Comparison of ENCODE assay signal across 7 cellular contexts in the genomic region with DNA sequence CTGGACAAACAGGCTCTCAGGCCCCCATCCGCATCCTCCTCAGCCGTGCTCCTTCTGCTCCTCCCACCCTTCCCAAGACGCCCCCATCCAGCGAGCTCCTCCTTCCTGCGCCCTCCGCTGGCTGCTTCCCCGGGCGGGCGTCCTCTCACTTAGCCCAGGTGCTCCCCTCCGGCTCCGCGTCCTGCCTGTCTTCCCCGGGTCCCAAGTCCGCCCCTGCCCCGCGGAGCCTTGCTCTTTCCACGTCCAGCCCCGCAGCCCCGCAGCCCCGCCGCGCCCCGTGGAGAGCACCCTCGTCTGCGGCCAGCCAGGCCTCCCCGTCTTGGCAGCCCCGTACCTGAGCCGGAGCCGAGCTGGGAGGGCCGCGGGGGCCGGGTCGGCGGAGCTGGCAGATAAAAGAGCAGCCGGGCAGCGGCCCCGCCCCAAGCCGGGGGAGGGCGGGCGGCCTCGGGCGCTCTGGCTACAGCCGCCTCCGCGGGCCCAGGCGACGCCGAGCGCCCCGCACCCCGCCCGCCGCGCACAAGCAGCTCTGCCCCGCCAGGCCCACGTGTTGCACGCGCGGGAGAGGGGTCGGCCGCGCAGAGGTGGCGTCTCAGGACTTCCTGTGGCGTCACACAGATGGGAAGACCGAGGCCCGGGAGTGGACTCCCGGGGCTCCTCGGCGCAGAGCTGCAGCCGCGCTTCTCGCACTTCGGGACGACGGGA. TPM values are rescaled to one million over a fixed set of nuclear protein-coding genes. Genes with fewer than 3 reads are reported as not detected.
A peak's percentile ranks its signal among the peaks of the same experiment; 100 is the strongest.
DNase-seq lines count a peak whose midpoint lies in the region; TF ChIP-seq lines count a peak whose summit lies in the region.

PAQR7 (minus strand) TSS at position 555 of the 702 bp plus-strand sequence. CDS start 11,869 bp downstream, outside the sequence.

- CTCF ChIA-PET in activated naive CD4-positive, alpha-beta T cell treated with anti-CD3 and anti-CD28 coated beads, Interleukin-2, amount 10 ng/mL, durations not matched to agents 7 days and 5 days (lab: Charles Lee), result interaction anchor here (1.1 to 1.3 kb wide), 2 partner anchors 13 to 21 kb away, joined by 3 read pairs; no protein-coding TSS in a partner anchor

- no peak within 1 kb of the TSS for H2BK120ac ChIP-seq in neuronal stem cell (ENCODE audit: low read depth, low read length)

- H3K4me2 ChIP-seq in neuronal stem cell (ENCODE audit: insufficient read depth, low read length, poor library complexity, severe bottlenecking), result peak within 1 kb of the TSS; percentile 90

- no peak within 1 kb of the TSS for H3K27ac Mint-ChIP-seq in activated naive CD4-positive, alpha-beta T cell treated with anti-CD3 and anti-CD28 coated beads, Interleukin-2, amount 10 ng/mL, durations not matched to agents 7 days and 5 days

- peaks cover 61% of the 10 kb centered on the region for H3K27me3 Mint-ChIP-seq in activated naive CD4-positive, alpha-beta T cell treated with anti-CD3 and anti-CD28 coated beads, Interleukin-2, amount 10 ng/mL, durations not matched to agents 7 days and 5 days

- H2AFZ ChIP-seq in neuronal stem cell (ENCODE audit: low read length), result peak within 1 kb of the TSS; percentile 94

- H3K18ac ChIP-seq in neuronal stem cell (ENCODE audit: low read length), result peak within 1 kb of the TSS; percentile 96

- peak within 1 kb of the TSS; percentile 77 for H4K91ac ChIP-seq in neuronal stem cell (ENCODE audit: low read depth, low read length, poor library complexity)

- peak within 1 kb of the TSS; percentile 91 for H3K9ac ChIP-seq in neuronal stem cell (ENCODE audit: low read depth, low read length, poor library complexity)

- no peaks in the 10 kb centered on the region for H3K36me3 Mint-ChIP-seq in activated naive CD4-positive, alpha-beta T cell treated with anti-CD3 and anti-CD28 coated beads, Interleukin-2, amount 10 ng/mL, durations not matched to agents 7 days and 5 days

- no peak within 1 kb of the TSS for H2BK12ac ChIP-seq in neuronal stem cell (ENCODE audit: low read length)

- H3K4me1 Mint-ChIP-seq in activated naive CD4-positive, alpha-beta T cell treated with anti-CD3 and anti-CD28 coated beads, Interleukin-2, amount 10 ng/mL, durations not matched to agents 7 days and 5 days, result peaks cover 11% of the 10 kb centered on the region

- H3K36me3 ChIP-seq in SJCRH30 (no peaks in the 10 kb centered on the region), neuronal stem cell (replicated peaks in 1 of 2; ENCODE audit: control insufficient read depth in 2 of 2, insufficient read depth in 2 of 2, low read length in 2 of 2) (peaks cover 0 to 6% of the 10 kb centered on the region in 2 donors), suprapubic skin (no peaks in the 10 kb centered on the region)

- H2AK5ac ChIP-seq in neuronal stem cell (ENCODE audit: low read depth, low read length), result peak within 1 kb of the TSS; percentile 99

- H2BK5ac ChIP-seq in neuronal stem cell (ENCODE audit: low read length), result no peak within 1 kb of the TSS

- peak within 1 kb of the TSS; percentile 92 for H3K23ac ChIP-seq in neuronal stem cell (ENCODE audit: low read depth, low read length, poor library complexity)

- TF ChIP-seq EP300 in suprapubic skin (IDR thresholded peaks at IDR 0.05), result no peak

- H3K27me3 ChIP-seq in SJCRH30, result no peaks in the 10 kb centered on the region; the same call in 1 of the 2 replicates
- peaks cover 0 to 9% (median 0%) of the 10 kb centered on the region in 3 experiments for H3K27me3 ChIP-seq in neuronal stem cell (ENCODE audit: control insufficient read depth in 3 of 3, insufficient read depth in 3 of 3, low read depth in 1 of 3, low read length in 3 of 3)
- no peaks in the 10 kb centered on the region for H3K27me3 ChIP-seq in suprapubic skin

- peak within 1 kb of the TSS; percentile 68 for H3K4ac ChIP-seq in neuronal stem cell (ENCODE audit: low read length)

- H2BK15ac ChIP-seq in neuronal stem cell (ENCODE audit: low read length), result peak within 1 kb of the TSS; percentile 46

- H3K9me3 ChIP-seq in SJCRH30 (replicated peaks) (no peaks in the 10 kb centered on the region), neuronal stem cell (replicated peaks in 1 of 2; ENCODE audit: control insufficient read depth in 2 of 2, insufficient read depth in 1 of 2, low read depth in 1 of 2, low read length in 2 of 2) (no peaks in the 10 kb centered on the region), suprapubic skin (no peaks in the 10 kb centered on the region)

- H3K79me1 ChIP-seq in neuronal stem cell (ENCODE audit: low read depth, low read length), result peaks cover 1% of the 10 kb centered on the region

- peak within 1 kb of the TSS; percentile 75 for H3K14ac ChIP-seq in neuronal stem cell (ENCODE audit: low read length)

- TF ChIP-seq CTCF in suprapubic skin (IDR thresholded peaks at IDR 0.05), result no peak

- no peaks in the 10 kb centered on the region for H3K9me3 Mint-ChIP-seq in activated naive CD4-positive, alpha-beta T cell treated with anti-CD3 and anti-CD28 coated beads, Interleukin-2, amount 10 ng/mL, durations not matched to agents 7 days and 5 days

- peak; percentile 55 for DNase-seq in HPDE6-E6E7 (ENCODE audit: extremely low spot score)
- DNase-seq in SJCRH30, result peak; percentile 47 to 50
- peak; percentile 76 for DNase-seq in activated naive CD4-positive, alpha-beta T cell treated with anti-CD3 and anti-CD28 coated beads, Interleukin-2, amount 10 ng/mL, durations not matched to agents 7 days and 5 days
- DNase-seq in globus pallidus (ENCODE audit: low spot score), result peak; percentile 73
- peak; percentile 70 for DNase-seq in neuronal stem cell (ENCODE audit: low spot score)
- peak; percentile 79 to 86 for DNase-seq in suprapubic skin (ENCODE audit: low spot score in 2 of 2)

- H3K4me1 ChIP-seq in SJCRH30, result no peaks in the 10 kb centered on the region
- H3K4me1 ChIP-seq in neuronal stem cell (ENCODE audit: control insufficient read depth in 2 of 2, insufficient read depth in 1 of 2, low read depth in 1 of 2, low read length in 2 of 2), result peaks cover 10 to 22% of the 10 kb centered on the region in 2 donors
- H3K4me1 ChIP-seq in suprapubic skin, result peaks cover 79% of the 10 kb centered on the region

- TF ChIP-seq POLR2A in GM18526 (IDR thresholded peaks at IDR 0.05; ENCODE audit: extremely low read depth, insufficient read length) (peak; percentile 28), suprapubic skin (IDR thresholded peaks at IDR 0.05) (peak in 1 of 2 donors; percentile 41)

- H3K4me3 ChIP-seq in SJCRH30 (peak within 1 kb of the TSS; percentile 57), neuronal stem cell (ENCODE audit: low read length in 2 of 2) (peak within 1 kb of the TSS; percentile 55 to 76), suprapubic skin (peak within 1 kb of the TSS; percentile 82)

- H3K27ac ChIP-seq in SJCRH30, result no peak within 1 kb of the TSS
- H3K27ac ChIP-seq in neuronal stem cell (replicated peaks; ENCODE audit: low read length), result peak within 1 kb of the TSS; percentile 51
- peak within 1 kb of the TSS; percentile 92 for H3K27ac ChIP-seq in suprapubic skin

- peak within 1 kb of the TSS; percentile 78 for H3K4me3 Mint-ChIP-seq in activated naive CD4-positive, alpha-beta T cell treated with anti-CD3 and anti-CD28 coated beads, Interleukin-2, amount 10 ng/mL, durations not matched to agents 7 days and 5 days

- no CpG with 5 or more reads among the region's 75 CpGs for WGBS in neuronal stem cell (ENCODE audit: extremely low coverage in 2 of 2, insufficient read length in 2 of 2, insufficient replicate concordance in 1 of 2), 2 donors
- under 1% methylated on average over 31 of the region's 75 CpGs for WGBS in suprapubic skin

- H4K8ac ChIP-seq in neuronal stem cell (ENCODE audit: low read depth, low read length), result peak within 1 kb of the TSS; percentile 48

RNA-seq across cellular contexts. Expression of gene PAQR7, which starts in this region (rescaled TPM):
- 2.1 and 2.4 TPM in 2 replicates for total RNA-seq in SJCRH30 (2014; rRNA removed; shearing (Covaris generic))
- polyA plus RNA-seq in neuronal stem cell (2013, experiment 1 of 2), result 2.4 TPM
- 2.3 TPM for polyA plus RNA-seq in neuronal stem cell (2013, experiment 2 of 2)
- 10 to 100 TPM; 14.3 to 20.9 (median 16.6) TPM for total RNA-seq in suprapubic skin
